Comparison of ENCODE assay signal across 17 cellular contexts in genomic region chr2:65030481-65030880, GRCh38. TPM values are rescaled to one million over a fixed set of nuclear protein-coding genes. Genes with fewer than 3 reads are reported as not detected.
A peak's percentile ranks its signal among the peaks of the same experiment; 100 is the strongest.
DNase-seq lines count a peak whose midpoint lies in the region; ATAC-seq lines count a peak whose summit lies in the region.
"Had no signal": no experiment of that assay in that cellular context is flagged by ENCODE, and none has a peak within 500 bp of the region (broad histone marks: within the 10 kb centered on the region; RNA-seq: fewer than 3 reads in every experiment).

No MANE protein-coding gene starts in this region.

- H4K20me1 ChIP-seq in Karpas-422 (ENCODE audit: insufficient read depth, low read depth, low read length) = no peaks in the 10 kb centered on the region

- WGBS in thymus = 82% methylated on average over 6 of the region's 6 CpGs

- H3K79me2 ChIP-seq in Karpas-422 (ENCODE audit: low read length) = peaks cover 38% of the 10 kb centered on the region

- H3K4me1 ChIP-seq in Karpas-422 (ENCODE audit: low read length) = peaks cover 81% of the 10 kb centered on the region
- H3K4me1 ChIP-seq in thymus (ENCODE audit: control insufficient read depth, insufficient read depth, low read length) = peaks cover 32% of the 10 kb centered on the region

- peak overlapping the region; percentile 86 for H3K9ac ChIP-seq in Karpas-422 (ENCODE audit: low read length)

- H3K9me3 ChIP-seq in Karpas-422 (ENCODE audit: low read length) = no peaks in the 10 kb centered on the region
- H3K9me3 ChIP-seq in thymus (ENCODE audit: control insufficient read depth) = no peaks in the 10 kb centered on the region
- H3K9me3 ChIP-seq: pancreas had no signal

- no peak for DNase-seq in activated naive CD4-positive, alpha-beta T cell treated with Interleukin-2 at 50 U/mL for 16 hours
- DNase-seq in Karpas-422 (peak; percentile 95), immature natural killer cell (no peak), NCI-H1092 (lab: John Stamatoyannopoulos, UW) (no peak)
- DNase-seq in central memory CD8-positive, alpha-beta T cell (ENCODE audit: low spot score in 2 of 2) = no peak
- no peak for DNase-seq in stimulated activated naive CD8-positive, alpha-beta T cell treated with anti-CD3 and anti-CD28 coated beads, Interleukin-15, amount 100 ng/mL, for 72 hours
- DNase-seq: activated CD4-positive, alpha-beta T cell treated with anti-CD3 and anti-CD28 coated beads for 1 hour; brain microvascular endothelial cell; effector CD8-positive, alpha-beta T cell; hypothalamus; NCI-H1930; NCI-H82; pancreas; T-helper 1 cell had no signal

- peaks cover 24% of the 10 kb centered on the region for H3K4me1 Mint-ChIP-seq in activated naive CD4-positive, alpha-beta T cell treated with anti-CD3 and anti-CD28 coated beads, Interleukin-2, amount 50 U/mL, for 24 hours
- peaks cover 22% of the 10 kb centered on the region for H3K4me1 Mint-ChIP-seq in central memory CD8-positive, alpha-beta T cell
- H3K4me1 Mint-ChIP-seq in immature natural killer cell = peaks cover 19 to 32% of the 10 kb centered on the region in 2 donors
- H3K4me1 Mint-ChIP-seq in stimulated activated naive CD8-positive, alpha-beta T cell treated with anti-CD3 and anti-CD28 coated beads, Interleukin-15, amount 100 ng/mL, for 72 hours = peaks cover 28% of the 10 kb centered on the region

- no peaks in the 10 kb centered on the region for H3K27me3 Mint-ChIP-seq in activated naive CD4-positive, alpha-beta T cell treated with anti-CD3 and anti-CD28 coated beads, Interleukin-2, amount 50 U/mL, for 24 hours
- H3K27me3 Mint-ChIP-seq in central memory CD8-positive, alpha-beta T cell = no peaks in the 10 kb centered on the region
- peaks cover 0 to 2% (median 2%) of the 10 kb centered on the region in 3 donors for H3K27me3 Mint-ChIP-seq in immature natural killer cell (ENCODE audit: low read depth in 3 of 3)
- H3K27me3 Mint-ChIP-seq in stimulated activated naive CD8-positive, alpha-beta T cell treated with anti-CD3 and anti-CD28 coated beads, Interleukin-15, amount 100 ng/mL, for 72 hours = no peaks in the 10 kb centered on the region

- no peak for ATAC-seq in central memory CD8-positive, alpha-beta T cell (replicated peaks; ENCODE audit: extremely low read depth, poor library complexity, severe bottlenecking)
- ATAC-seq in stimulated activated naive CD8-positive, alpha-beta T cell treated with anti-CD3 and anti-CD28 coated beads, Interleukin-15, amount 100 ng/mL, for 72 hours = no peak

- H3K27me3 ChIP-seq in Karpas-422 (ENCODE audit: low read length) = no peaks in the 10 kb centered on the region
- no peaks in the 10 kb centered on the region for H3K27me3 ChIP-seq in thymus (ENCODE audit: control insufficient read depth, insufficient read depth)
- H3K27me3 ChIP-seq: brain microvascular endothelial cell, pancreas had no signal

- peak overlapping the region; percentile 95 for H3K4me2 ChIP-seq in Karpas-422 (ENCODE audit: low read depth, low read length, poor library complexity, severe bottlenecking)

- H3K4me3 ChIP-seq in Karpas-422 (ENCODE audit: low read length) (peak overlapping the region; percentile 70), thymus (ENCODE audit: low read length) (no peak overlapping the region)

- H3K27ac ChIP-seq in Karpas-422 (ENCODE audit: low read length) (peak overlapping the region; percentile 98), thymus (ENCODE audit: low read depth) (peak overlapping the region; percentile 46)
- H3K27ac ChIP-seq: brain microvascular endothelial cell had no signal

- H3K4me3 Mint-ChIP-seq in activated naive CD4-positive, alpha-beta T cell treated with anti-CD3 and anti-CD28 coated beads, Interleukin-2, amount 50 U/mL, for 24 hours = no peak overlapping the region
- peak overlapping the region; percentile 46 for H3K4me3 Mint-ChIP-seq in central memory CD8-positive, alpha-beta T cell
- H3K4me3 Mint-ChIP-seq in immature natural killer cell = peak overlapping the region in 1 of 5 donors; percentile 8
- no peak overlapping the region for H3K4me3 Mint-ChIP-seq in stimulated activated naive CD8-positive, alpha-beta T cell treated with anti-CD3 and anti-CD28 coated beads, Interleukin-15, amount 100 ng/mL, for 72 hours

- peaks cover 20% of the 10 kb centered on the region for H3K36me3 ChIP-seq in Karpas-422 (ENCODE audit: insufficient read depth, low read length)
- no peaks in the 10 kb centered on the region for H3K36me3 ChIP-seq in thymus (ENCODE audit: control insufficient read depth, insufficient read depth)
- H3K36me3 ChIP-seq: brain microvascular endothelial cell, pancreas had no signal

- peak overlapping the region; percentile 5 for H3K27ac Mint-ChIP-seq in activated naive CD4-positive, alpha-beta T cell treated with anti-CD3 and anti-CD28 coated beads, Interleukin-2, amount 50 U/mL, for 24 hours
- no peak overlapping the region for H3K27ac Mint-ChIP-seq in central memory CD8-positive, alpha-beta T cell (ENCODE audit: low read depth)
- H3K27ac Mint-ChIP-seq in immature natural killer cell = peak overlapping the region in 3 of 6 donors; percentile 1 to 73 (median 69)
- H3K27ac Mint-ChIP-seq in stimulated activated naive CD8-positive, alpha-beta T cell treated with anti-CD3 and anti-CD28 coated beads, Interleukin-15, amount 100 ng/mL, for 72 hours = no peak overlapping the region

- no peaks in the 10 kb centered on the region for H3K9me3 Mint-ChIP-seq in activated naive CD4-positive, alpha-beta T cell treated with anti-CD3 and anti-CD28 coated beads, Interleukin-2, amount 50 U/mL, for 24 hours
- no peaks in the 10 kb centered on the region for H3K9me3 Mint-ChIP-seq in central memory CD8-positive, alpha-beta T cell
- H3K9me3 Mint-ChIP-seq in immature natural killer cell = no peaks in the 10 kb centered on the region
- no peaks in the 10 kb centered on the region for H3K9me3 Mint-ChIP-seq in stimulated activated naive CD8-positive, alpha-beta T cell treated with anti-CD3 and anti-CD28 coated beads, Interleukin-15, amount 100 ng/mL, for 72 hours
- H3K9me3 Mint-ChIP-seq: activated naive CD4-positive, alpha-beta T cell treated with anti-CD3 and anti-CD28 coated beads, Interleukin-2, amount 50 U/mL, for 72 hours had no signal

- H3K36me3 Mint-ChIP-seq in activated naive CD4-positive, alpha-beta T cell treated with anti-CD3 and anti-CD28 coated beads, Interleukin-2, amount 50 U/mL, for 24 hours = peaks cover 3% of the 10 kb centered on the region
- H3K36me3 Mint-ChIP-seq in central memory CD8-positive, alpha-beta T cell (ENCODE audit: insufficient read depth) = no peaks in the 10 kb centered on the region
- H3K36me3 Mint-ChIP-seq in immature natural killer cell = peaks cover 0 to 4% (median 0%) of the 10 kb centered on the region in 3 donors
- H3K36me3 Mint-ChIP-seq: activated naive CD4-positive, alpha-beta T cell treated with anti-CD3 and anti-CD28 coated beads, Interleukin-2, amount 50 U/mL, for 72 hours had no signal

- H2AFZ ChIP-seq in Karpas-422 (ENCODE audit: low read length) = no peak overlapping the region

- H3K9me2 ChIP-seq in Karpas-422 (replicated peaks; ENCODE audit: insufficient read depth, low read length) = no peaks in the 10 kb centered on the region

RNA-seq across cellular contexts. Expression of gene CEP68, which starts 25.7 kb away (rescaled TPM):
- total RNA-seq in Karpas-422 (2014; rRNA removed; shearing (Covaris generic); ENCODE audit: low replicate concordance) = 23.4 and 25.8 TPM in 2 replicates
- 13.3 TPM for polyA plus RNA-seq in thymus
- polyA plus RNA-seq in immature natural killer cell = 1 to 10 TPM; 5.8 to 8.6 (median 7.9) TPM

RNA-seq across cellular contexts. Expression of gene SLC1A4, which starts 41.3 kb away (rescaled TPM):
- total RNA-seq in Karpas-422 (2014; rRNA removed; shearing (Covaris generic); ENCODE audit: low replicate concordance) = 114 and 120 TPM in 2 replicates
- polyA plus RNA-seq in thymus (4.9 TPM), immature natural killer cell (10 to 100 TPM in 1 of 3 donors, 1 to 10 TPM in 2; 7.0 to 10.4 (median 8.2) TPM)
